ENCODE assay signal across 1 cellular context in genomic region chr17:19485800-19486340, GRCh38.
TF ChIP-seq lines count a peak whose summit lies in the region.

No MANE protein-coding gene starts in this region.

TF ChIP-seq in H1, 55 proteins besides CTCF, POLR2A, EP300 and RAD21:
- no peak for TF ChIP-seq SIX5 (IDR thresholded peaks at IDR 0.05; ENCODE audit: low read depth, low read length)
- no peak for TF ChIP-seq RNF2 (IDR thresholded peaks at IDR 0.05; ENCODE audit: borderline replicate concordance, low read depth, low read length, missing control alignments, poor library complexity, severe bottlenecking)
- TF ChIP-seq CHD1 (IDR thresholded peaks at IDR 0.05; ENCODE audit: low read depth, low read length), result no peak
- TF ChIP-seq PHF8 (conservative IDR thresholded peaks at IDR 0.05; ENCODE audit: low read depth, low read length), result no peak
- TF ChIP-seq ATF3 (IDR thresholded peaks at IDR 0.05; ENCODE audit: insufficient read depth, low read depth, low read length), result no peak
- no peak for TF ChIP-seq SRF (IDR thresholded peaks at IDR 0.05; ENCODE audit: low read depth, low read length)
- TF ChIP-seq, protein P1, sequence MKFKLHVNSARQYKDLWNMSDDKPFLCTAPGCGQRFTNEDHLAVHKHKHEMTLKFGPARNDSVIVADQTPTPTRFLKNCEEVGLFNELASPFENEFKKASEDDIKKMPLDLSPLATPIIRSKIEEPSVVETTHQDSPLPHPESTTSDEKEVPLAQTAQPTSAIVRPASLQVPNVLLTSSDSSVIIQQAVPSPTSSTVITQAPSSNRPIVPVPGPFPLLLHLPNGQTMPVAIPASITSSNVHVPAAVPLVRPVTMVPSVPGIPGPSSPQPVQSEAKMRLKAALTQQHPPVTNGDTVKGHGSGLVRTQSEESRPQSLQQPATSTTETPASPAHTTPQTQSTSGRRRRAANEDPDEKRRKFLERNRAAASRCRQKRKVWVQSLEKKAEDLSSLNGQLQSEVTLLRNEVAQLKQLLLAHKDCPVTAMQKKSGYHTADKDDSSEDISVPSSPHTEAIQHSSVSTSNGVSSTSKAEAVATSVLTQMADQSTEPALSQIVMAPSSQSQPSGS (IDR thresholded peaks at IDR 0.05; ENCODE audit: low read length), result no peak
- TF ChIP-seq RBBP5 (IDR thresholded peaks at IDR 0.05; ENCODE audit: borderline replicate concordance, low read depth, low read length), result no peak
